Comparison of ENCODE assay signal across 1 cellular context in the genomic region with DNA sequence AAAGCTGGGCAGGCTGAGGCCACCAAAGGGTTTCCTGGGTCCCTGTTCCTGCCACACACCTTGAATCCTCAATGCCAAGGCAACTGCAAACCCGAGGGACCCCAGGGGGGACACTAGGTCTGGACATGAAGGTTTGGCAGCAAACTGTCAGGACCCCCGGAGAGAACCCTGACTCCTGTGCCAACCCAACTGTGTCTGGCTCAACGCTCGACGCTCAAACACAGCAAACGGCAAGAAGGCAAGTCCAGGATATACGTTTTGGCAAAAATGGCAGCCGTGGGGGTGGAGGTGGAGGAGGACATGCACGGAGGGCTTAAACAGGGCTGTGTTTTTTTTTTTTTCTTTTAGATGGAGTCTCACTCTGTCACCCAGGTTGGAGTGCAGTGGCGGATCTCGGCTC.
TF ChIP-seq lines count a peak whose summit lies in the region.

No MANE protein-coding gene starts in this region.

TF ChIP-seq in WTC11, 78 proteins besides CTCF, POLR2A, EP300 and RAD21 (continued from another document):
- TF ChIP-seq, protein P1, sequence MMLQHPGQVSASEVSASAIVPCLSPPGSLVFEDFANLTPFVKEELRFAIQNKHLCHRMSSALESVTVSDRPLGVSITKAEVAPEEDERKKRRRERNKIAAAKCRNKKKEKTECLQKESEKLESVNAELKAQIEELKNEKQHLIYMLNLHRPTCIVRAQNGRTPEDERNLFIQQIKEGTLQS (CRISPR knock-in tag; conservative IDR thresholded peaks at IDR 0.05): no peak
- TF ChIP-seq, protein P2, sequence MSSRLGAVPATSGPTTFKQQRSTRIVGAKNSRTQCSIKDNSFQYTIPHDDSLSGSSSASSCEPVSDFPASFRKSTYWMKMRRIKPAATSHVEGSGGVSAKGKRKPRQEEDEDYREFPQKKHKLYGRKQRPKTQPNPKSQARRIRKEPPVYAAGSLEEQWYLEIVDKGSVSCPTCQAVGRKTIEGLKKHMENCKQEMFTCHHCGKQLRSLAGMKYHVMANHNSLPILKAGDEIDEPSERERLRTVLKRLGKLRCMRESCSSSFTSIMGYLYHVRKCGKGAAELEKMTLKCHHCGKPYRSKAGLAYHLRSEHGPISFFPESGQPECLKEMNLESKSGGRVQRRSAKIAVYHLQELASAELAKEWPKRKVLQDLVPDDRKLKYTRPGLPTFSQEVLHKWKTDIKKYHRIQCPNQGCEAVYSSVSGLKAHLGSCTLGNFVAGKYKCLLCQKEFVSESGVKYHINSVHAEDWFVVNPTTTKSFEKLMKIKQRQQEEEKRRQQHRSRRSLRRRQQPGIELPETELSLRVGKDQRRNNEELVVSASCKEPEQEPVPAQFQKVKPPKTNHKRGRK (CRISPR knock-in tag; IDR thresholded peaks at IDR 0.05; ENCODE audit: borderline replicate concordance): no peak
- TF ChIP-seq CREB1 (CRISPR knock-in tag; IDR thresholded peaks at IDR 0.05): no peak
- TF ChIP-seq ESRRA (CRISPR knock-in tag; IDR thresholded peaks at IDR 0.05; ENCODE audit: borderline replicate concordance): no peak
- TF ChIP-seq SMAD4 (CRISPR knock-in tag; IDR thresholded peaks at IDR 0.05): no peak
- TF ChIP-seq, protein P3, sequence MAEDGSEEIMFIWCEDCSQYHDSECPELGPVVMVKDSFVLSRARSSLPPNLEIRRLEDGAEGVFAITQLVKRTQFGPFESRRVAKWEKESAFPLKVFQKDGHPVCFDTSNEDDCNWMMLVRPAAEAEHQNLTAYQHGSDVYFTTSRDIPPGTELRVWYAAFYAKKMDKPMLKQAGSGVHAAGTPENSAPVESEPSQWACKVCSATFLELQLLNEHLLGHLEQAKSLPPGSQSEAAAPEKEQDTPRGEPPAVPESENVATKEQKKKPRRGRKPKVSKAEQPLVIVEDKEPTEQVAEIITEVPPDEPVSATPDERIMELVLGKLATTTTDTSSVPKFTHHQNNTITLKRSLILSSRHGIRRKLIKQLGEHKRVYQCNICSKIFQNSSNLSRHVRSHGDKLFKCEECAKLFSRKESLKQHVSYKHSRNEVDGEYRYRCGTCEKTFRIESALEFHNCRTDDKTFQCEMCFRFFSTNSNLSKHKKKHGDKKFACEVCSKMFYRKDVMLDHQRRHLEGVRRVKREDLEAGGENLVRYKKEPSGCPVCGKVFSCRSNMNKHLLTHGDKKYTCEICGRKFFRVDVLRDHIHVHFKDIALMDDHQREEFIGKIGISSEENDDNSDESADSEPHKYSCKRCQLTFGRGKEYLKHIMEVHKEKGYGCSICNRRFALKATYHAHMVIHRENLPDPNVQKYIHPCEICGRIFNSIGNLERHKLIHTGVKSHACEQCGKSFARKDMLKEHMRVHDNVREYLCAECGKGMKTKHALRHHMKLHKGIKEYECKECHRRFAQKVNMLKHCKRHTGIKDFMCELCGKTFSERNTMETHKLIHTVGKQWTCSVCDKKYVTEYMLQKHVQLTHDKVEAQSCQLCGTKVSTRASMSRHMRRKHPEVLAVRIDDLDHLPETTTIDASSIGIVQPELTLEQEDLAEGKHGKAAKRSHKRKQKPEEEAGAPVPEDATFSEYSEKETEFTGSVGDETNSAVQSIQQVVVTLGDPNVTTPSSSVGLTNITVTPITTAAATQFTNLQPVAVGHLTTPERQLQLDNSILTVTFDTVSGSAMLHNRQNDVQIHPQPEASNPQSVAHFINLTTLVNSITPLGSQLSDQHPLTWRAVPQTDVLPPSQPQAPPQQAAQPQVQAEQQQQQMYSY (CRISPR knock-in tag; IDR thresholded peaks at IDR 0.05): no peak
- TF ChIP-seq NR2C2 (CRISPR knock-in tag; IDR thresholded peaks at IDR 0.05): no peak
- TF ChIP-seq TEAD1 (CRISPR knock-in tag; IDR thresholded peaks at IDR 0.05): no peak
- TF ChIP-seq, protein P4, sequence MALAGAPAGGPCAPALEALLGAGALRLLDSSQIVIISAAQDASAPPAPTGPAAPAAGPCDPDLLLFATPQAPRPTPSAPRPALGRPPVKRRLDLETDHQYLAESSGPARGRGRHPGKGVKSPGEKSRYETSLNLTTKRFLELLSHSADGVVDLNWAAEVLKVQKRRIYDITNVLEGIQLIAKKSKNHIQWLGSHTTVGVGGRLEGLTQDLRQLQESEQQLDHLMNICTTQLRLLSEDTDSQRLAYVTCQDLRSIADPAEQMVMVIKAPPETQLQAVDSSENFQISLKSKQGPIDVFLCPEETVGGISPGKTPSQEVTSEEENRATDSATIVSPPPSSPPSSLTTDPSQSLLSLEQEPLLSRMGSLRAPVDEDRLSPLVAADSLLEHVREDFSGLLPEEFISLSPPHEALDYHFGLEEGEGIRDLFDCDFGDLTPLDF (CRISPR knock-in tag; IDR thresholded peaks at IDR 0.05): no peak
- TF ChIP-seq, protein P5, sequence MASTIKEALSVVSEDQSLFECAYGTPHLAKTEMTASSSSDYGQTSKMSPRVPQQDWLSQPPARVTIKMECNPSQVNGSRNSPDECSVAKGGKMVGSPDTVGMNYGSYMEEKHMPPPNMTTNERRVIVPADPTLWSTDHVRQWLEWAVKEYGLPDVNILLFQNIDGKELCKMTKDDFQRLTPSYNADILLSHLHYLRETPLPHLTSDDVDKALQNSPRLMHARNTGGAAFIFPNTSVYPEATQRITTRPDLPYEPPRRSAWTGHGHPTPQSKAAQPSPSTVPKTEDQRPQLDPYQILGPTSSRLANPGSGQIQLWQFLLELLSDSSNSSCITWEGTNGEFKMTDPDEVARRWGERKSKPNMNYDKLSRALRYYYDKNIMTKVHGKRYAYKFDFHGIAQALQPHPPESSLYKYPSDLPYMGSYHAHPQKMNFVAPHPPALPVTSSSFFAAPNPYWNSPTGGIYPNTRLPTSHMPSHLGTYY (CRISPR knock-in tag; IDR thresholded peaks at IDR 0.05): no peak
- no peak for TF ChIP-seq NFYB (CRISPR knock-in tag; conservative IDR thresholded peaks at IDR 0.05; ENCODE audit: low read depth)
